8 cellular contexts compared by ENCODE assay signal in the genomic region with DNA sequence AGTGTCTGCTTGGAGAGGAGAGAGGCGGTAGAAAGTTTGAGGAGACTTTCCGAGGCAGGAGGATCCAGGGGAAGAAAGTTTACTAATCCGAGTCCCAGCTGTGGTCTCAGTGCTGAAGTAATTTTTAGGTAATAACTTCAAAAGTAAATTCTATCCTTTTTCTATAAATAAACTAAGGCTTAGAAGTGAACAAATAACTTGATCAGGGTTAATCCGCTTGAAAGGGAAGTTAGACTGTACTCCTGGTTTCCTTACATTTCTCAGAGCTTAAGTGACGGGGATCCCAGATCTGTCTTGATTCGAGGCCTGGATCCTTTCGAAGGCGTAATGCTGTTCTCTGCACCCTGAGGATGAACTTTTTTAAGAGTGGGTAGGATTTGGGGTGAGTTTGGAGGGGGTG. TPM values are rescaled to one million over a fixed set of nuclear protein-coding genes. Genes with fewer than 3 reads are reported as not detected.
DNase-seq lines count a peak whose midpoint lies in the region; ATAC-seq and TF ChIP-seq lines count a peak whose summit lies in the region.

No MANE protein-coding gene starts in this region.

- no peaks in the 10 kb centered on the region for H3K9me3 Mint-ChIP-seq in activated T-cell treated with anti-CD3 and anti-CD28 coated beads, Interleukin-2, amount 50 U/mL, for 4 hours
- no peaks in the 10 kb centered on the region for H3K9me3 Mint-ChIP-seq in activated naive CD8-positive, alpha-beta T cell treated with anti-CD3 and anti-CD28 coated beads for 36 hours

- peaks cover 63% of the 10 kb centered on the region for H3K4me1 Mint-ChIP-seq in activated T-cell treated with anti-CD3 and anti-CD28 coated beads, Interleukin-2, amount 50 U/mL, for 4 hours (ENCODE audit: low read depth)
- H3K4me1 Mint-ChIP-seq in activated naive CD8-positive, alpha-beta T cell treated with anti-CD3 and anti-CD28 coated beads for 36 hours: peaks cover 54% of the 10 kb centered on the region

- H3K4me1 ChIP-seq in left lung: peaks cover 15 to 64% of the 10 kb centered on the region in 2 donors
- peaks cover 0 to 60% (median 31%) of the 10 kb centered on the region in 4 donors for H3K4me1 ChIP-seq in tibial artery

- H3K36me3 ChIP-seq in left lung: no peaks in the 10 kb centered on the region
- peaks cover 0 to 9% (median 7%) of the 10 kb centered on the region in 3 donors for H3K36me3 ChIP-seq in tibial artery

- H3K4me3 ChIP-seq in left lung (peak overlapping the region; percentile 68 to 82), tibial artery (peak overlapping the region; percentile 84 to 98)

- H3K9me3 ChIP-seq in left lung: no peaks in the 10 kb centered on the region
- H3K9me3 ChIP-seq in tibial artery: no peaks in the 10 kb centered on the region

- TF ChIP-seq CTCF in left lung (IDR thresholded peaks at IDR 0.05): no peak
- TF ChIP-seq CTCF in tibial artery (IDR thresholded peaks at IDR 0.05): no peak

- peak overlapping the region; percentile 89 for H3K4me3 Mint-ChIP-seq in activated T-cell treated with anti-CD3 and anti-CD28 coated beads, Interleukin-2, amount 50 U/mL, for 4 hours
- peak overlapping the region; percentile 95 for H3K4me3 Mint-ChIP-seq in activated naive CD8-positive, alpha-beta T cell treated with anti-CD3 and anti-CD28 coated beads for 36 hours

- no peak for DNase-seq in activated T-cell treated with anti-CD3 and anti-CD28 coated beads, Interleukin-2, amount 50 U/mL, for 4 hours
- DNase-seq in activated T-cell treated with anti-CD3 and anti-CD28 coated beads, Interleukin-2, amount 50 U/mL, for 48 hours: no peak
- no peak for DNase-seq in activated naive CD8-positive, alpha-beta T cell treated with anti-CD3 and anti-CD28 coated beads for 36 hours
- DNase-seq in left lung (no peak), tibial artery (no peak), NCI-H187 treated with DMSO at 0.1 percent for 48 hours (lab: John Stamatoyannopoulos, UW) (no peak)

- H3K27me3 ChIP-seq in left lung (no peaks in the 10 kb centered on the region), tibial artery (no peaks in the 10 kb centered on the region)

- H3K27ac ChIP-seq in left lung (peak overlapping the region; percentile 34 to 99), tibial artery (peak overlapping the region; percentile 98 to 99)

- ATAC-seq in activated T-cell treated with anti-CD3 and anti-CD28 coated beads, Interleukin-2, amount 50 U/mL, for 4 hours: no peak
- no peak for ATAC-seq in left lung
- ATAC-seq in GM19395 (IDR thresholded peaks at IDR 0.05; ENCODE audit: unreplicated experiment): no peak
- ATAC-seq in HG02642 (IDR thresholded peaks at IDR 0.05; ENCODE audit: poor library complexity, unreplicated experiment): no peak

- intact Hi-C loops in left lung (cut with DNase I): no loop called here
- intact Hi-C loops in tibial artery (cut with DNase I; ENCODE audit: low total_unique reads): loop anchor here (5.0 kb wide), 2 partner anchors 207 to 302 kb away; a partner anchor contains a TSS

- H3K27me3 Mint-ChIP-seq in activated T-cell treated with anti-CD3 and anti-CD28 coated beads, Interleukin-2, amount 50 U/mL, for 4 hours (ENCODE audit: low read depth): no peaks in the 10 kb centered on the region
- H3K27me3 Mint-ChIP-seq in activated naive CD8-positive, alpha-beta T cell treated with anti-CD3 and anti-CD28 coated beads for 36 hours: no peaks in the 10 kb centered on the region

- peaks cover 15% of the 10 kb centered on the region for H3K36me3 Mint-ChIP-seq in activated T-cell treated with anti-CD3 and anti-CD28 coated beads, Interleukin-2, amount 50 U/mL, for 4 hours (ENCODE audit: insufficient read depth)
- H3K36me3 Mint-ChIP-seq in activated naive CD8-positive, alpha-beta T cell treated with anti-CD3 and anti-CD28 coated beads for 36 hours: peaks cover 30% of the 10 kb centered on the region

- H3K27ac Mint-ChIP-seq in activated naive CD8-positive, alpha-beta T cell treated with anti-CD3 and anti-CD28 coated beads for 36 hours: no peak overlapping the region

RNA-seq across cellular contexts. Expression of a gene that starts 2.6 kb away (rescaled TPM):
- 10 to 100 TPM; 17.5 to 21.1 (median 18.7) TPM for total RNA-seq in activated T-cell treated with anti-CD3 and anti-CD28 coated beads, Interleukin-2, amount 50 U/mL, for 4 hours
- total RNA-seq in activated naive CD8-positive, alpha-beta T cell treated with anti-CD3 and anti-CD28 coated beads for 36 hours: 10 to 100 TPM; 19.1 to 19.9 TPM
- 10 to 100 TPM; 15.8 to 17.2 TPM for total RNA-seq in left lung
